22 cellular contexts compared by ENCODE assay signal in genomic region chr3:126349071-126349470, GRCh38. TPM values are rescaled to one million over a fixed set of nuclear protein-coding genes. Genes with fewer than 3 reads are reported as not detected.
A peak's percentile ranks its signal among the peaks of the same experiment; 100 is the strongest.
DNase-seq lines count a peak whose midpoint lies in the region; ATAC-seq and TF ChIP-seq lines count a peak whose summit lies in the region.
"Had no signal": no experiment of that assay in that cellular context is flagged by ENCODE, and none has a peak within 500 bp of the region (broad histone marks: within the 10 kb centered on the region; RNA-seq: fewer than 3 reads in every experiment).

No MANE protein-coding gene starts in this region.

- H3K27ac Mint-ChIP-seq in chondrocyte (ENCODE audit: unreplicated experiment) (no peak overlapping the region), nephron progenitor cell (no peak overlapping the region)
- H3K27ac Mint-ChIP-seq: activated T-cell treated with anti-CD3 and anti-CD28 coated beads, Interleukin-2, amount 50 U/mL, for 72 hours; B cell; memory B cell; T-cell had no signal

- no peak overlapping the region for H3K4me3 Mint-ChIP-seq in chondrocyte (ENCODE audit: unreplicated experiment)
- H3K4me3 Mint-ChIP-seq in nephron progenitor cell: no peak overlapping the region
- H3K4me3 Mint-ChIP-seq: activated T-cell treated with anti-CD3 and anti-CD28 coated beads, Interleukin-2, amount 50 U/mL, for 72 hours; B cell; GM23338; memory B cell; T-cell had no signal

- H3K27ac ChIP-seq in tibial artery: no peak overlapping the region
- H3K27ac ChIP-seq: ovary had no signal

- peak; percentile 5 for DNase-seq in activated T-cell treated with anti-CD3 and anti-CD28 coated beads, Interleukin-2, amount 50 U/mL, for 1 hour
- no peak for DNase-seq in activated T-cell treated with anti-CD3 and anti-CD28 coated beads for 4 hours
- peak; percentile 79 for DNase-seq in chondrocyte (ENCODE audit: low spot score)
- peak; percentile 1 for DNase-seq in nephron progenitor cell
- DNase-seq in tibial artery: peak; percentile 19 to 64
- DNase-seq in H7: no peak
- DNase-seq in NCI-H2227 treated with DMSO at 0.1 percent for 48 hours (lab: John Stamatoyannopoulos, UW): no peak
- DNase-seq: activated CD4-positive, alpha-beta T cell treated with anti-CD3 and anti-CD28 coated beads, Interleukin-2, amount 50 U/mL, for 4 hours; activated T-cell treated with anti-CD3 and anti-CD28 coated beads, Interleukin-2, amount 50 U/mL, for 72 hours; DMS79; hypothalamus; NCI-H1694 treated with DMSO at 0.1 percent for 48 hours; OCI-M1; stimulated activated CD4-positive, alpha-beta T cell treated with anti-CD3 and anti-CD28 coated beads, Interleukin-2, amount 100 ng/mL, for 24 hours; stimulated activated naive CD4-positive, alpha-beta T cell treated with Interleukin-2 at 50 U/mL for 16 hours had no signal

- H3K9me3 Mint-ChIP-seq in chondrocyte (ENCODE audit: low read depth): no peaks in the 10 kb centered on the region
- H3K9me3 Mint-ChIP-seq in nephron progenitor cell: no peaks in the 10 kb centered on the region
- H3K9me3 Mint-ChIP-seq: activated T-cell treated with anti-CD3 and anti-CD28 coated beads, Interleukin-2, amount 50 U/mL, for 72 hours; GM23338; T-cell had no signal

- H3K36me3 Mint-ChIP-seq in chondrocyte (ENCODE audit: low read depth): no peaks in the 10 kb centered on the region
- H3K36me3 Mint-ChIP-seq in nephron progenitor cell (ENCODE audit: low read depth): peaks cover 4% of the 10 kb centered on the region
- H3K36me3 Mint-ChIP-seq: T-cell had no signal

- no peaks in the 10 kb centered on the region for H3K4me1 Mint-ChIP-seq in chondrocyte (ENCODE audit: low read depth)
- peaks cover 11% of the 10 kb centered on the region for H3K4me1 Mint-ChIP-seq in nephron progenitor cell
- H3K4me1 Mint-ChIP-seq: B cell, memory B cell, T-cell had no signal

- ATAC-seq in HG02884 (IDR thresholded peaks at IDR 0.05; ENCODE audit: unreplicated experiment): no peak
- ATAC-seq: activated T-cell treated with anti-CD3 and anti-CD28 coated beads, Interleukin-2, amount 50 U/mL, for 72 hours; T-cell had no signal

- H3K36me3 ChIP-seq in tibial artery (peaks cover 93 to 99% (median 99%) of the 10 kb centered on the region in 3 donors), H7 (replicated peaks; ENCODE audit: control insufficient read depth, insufficient read depth, low read length) (no peaks in the 10 kb centered on the region)
- H3K36me3 ChIP-seq: ovary had no signal

- H3K27me3 Mint-ChIP-seq in chondrocyte (ENCODE audit: low read depth) (no peaks in the 10 kb centered on the region), nephron progenitor cell (ENCODE audit: low read depth, poor library complexity) (no peaks in the 10 kb centered on the region)
- H3K27me3 Mint-ChIP-seq: B cell had no signal

- TF ChIP-seq CTCF in chondrocyte (IDR thresholded peaks at IDR 0.05): no peak
- TF ChIP-seq CTCF in nephron progenitor cell (IDR thresholded peaks at IDR 0.05): no peak
- TF ChIP-seq CTCF in tibial artery (IDR thresholded peaks at IDR 0.05): no peak

- H3K27me3 ChIP-seq in tibial artery (no peaks in the 10 kb centered on the region), H7 (ENCODE audit: control insufficient read depth, insufficient read depth, low read length) (no peaks in the 10 kb centered on the region)
- H3K27me3 ChIP-seq: ovary had no signal

- H3K4me1 ChIP-seq in tibial artery: peaks cover 0 to 91% (median 50%) of the 10 kb centered on the region in 4 donors

- intact Hi-C loops in tibial artery (cut with DNase I; ENCODE audit: low total_unique reads): no loop called here

- H3K4me3 ChIP-seq in tibial artery (no peak overlapping the region), H7 (ENCODE audit: insufficient read depth, low read depth, low read length) (no peak overlapping the region)
- H3K4me3 ChIP-seq: GM23338, K562, ovary had no signal

- H3K9me3 ChIP-seq in tibial artery: no peaks in the 10 kb centered on the region
- H3K9me3 ChIP-seq: ovary had no signal

RNA-seq across cellular contexts. Expression of gene KLF15, which starts 8.1 kb away (rescaled TPM):
- 0.41 to 1.8 TPM (median 1.3 TPM) in 3 replicates for total RNA-seq in chondrocyte
- total RNA-seq in H7 (2014; rRNA removed; shearing (Covaris generic)): 8.5 and 10.5 TPM in 2 replicates

RNA-seq across cellular contexts. Expression of gene CFAP100, which starts 45.6 kb away (rescaled TPM):
- not detected in 3 replicates for total RNA-seq in chondrocyte
- 0.24 and 1.5 TPM in 2 replicates for total RNA-seq in H7 (2014; rRNA removed; shearing (Covaris generic))
- total RNA-seq: activated T-cell treated with anti-CD3 and anti-CD28 coated beads, Interleukin-2, amount 50 U/mL, for 72 hours; B cell; K562; T-cell had no signal

Comparison
In these comparisons a context has a peak if more than half of its experiments do, and no peak if none do; other contexts are left out.
1. DNase-seq: peak in activated T-cell treated with anti-CD3 and anti-CD28 coated beads, Interleukin-2, amount 50 U/mL, for 1 hour (single experiment), chondrocyte (single experiment), nephron progenitor cell (single experiment) and tibial artery (2 of 2); none in activated T-cell treated with anti-CD3 and anti-CD28 coated beads for 4 hours (single experiment), H7 (single experiment) and NCI-H2227 treated with DMSO at 0.1 percent for 48 hours (single experiment).